ENCODE assay signal across 1 cellular context in the genomic region with DNA sequence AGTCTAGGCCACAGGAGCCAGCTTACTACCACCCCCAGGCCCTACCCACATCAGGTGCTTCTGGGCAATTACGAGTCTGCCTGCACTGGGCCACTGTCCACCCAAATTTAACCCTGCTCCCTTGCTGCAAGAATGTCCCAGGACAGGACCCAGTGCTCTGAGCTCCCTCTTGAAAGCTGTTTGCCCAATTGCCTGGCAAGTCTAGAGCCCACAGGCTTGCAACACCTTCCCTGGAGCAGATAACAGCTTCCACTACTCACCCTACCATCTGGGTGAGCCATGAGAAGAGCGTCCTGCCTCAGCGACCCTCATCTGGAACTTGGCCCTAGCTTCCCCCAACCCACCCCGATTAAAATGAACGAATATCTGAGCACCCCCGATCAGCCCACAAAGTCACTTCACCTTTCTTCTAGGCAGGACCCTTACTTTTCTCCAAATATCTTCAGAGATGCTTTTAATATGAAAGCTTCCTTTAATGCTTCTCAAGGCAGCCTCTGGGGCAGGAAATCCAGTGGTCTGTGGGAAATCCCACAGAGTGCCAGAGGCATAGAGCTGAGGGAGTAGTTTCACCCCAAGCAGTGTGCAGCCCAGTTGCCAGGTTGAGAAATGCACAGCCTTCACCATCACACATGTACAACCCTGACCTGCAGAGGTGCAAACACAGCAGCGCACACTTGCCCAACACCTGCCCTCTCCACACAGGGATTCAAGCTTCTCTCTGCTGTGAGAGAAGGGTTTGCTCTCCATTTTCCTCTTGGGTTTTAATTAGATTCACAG.
A peak's percentile ranks its signal among the peaks of the same experiment; 100 is the strongest.
TF ChIP-seq lines count a peak whose summit lies in the region.

No MANE protein-coding gene starts in this region.

TF ChIP-seq in GM12878, 131 proteins besides CTCF, POLR2A, EP300 and RAD21:
- TF ChIP-seq BRCA1 (IDR thresholded peaks at IDR 0.05; ENCODE audit: low read depth, low read length) (no peak), RUNX3 (IDR thresholded peaks at IDR 0.05; ENCODE audit: low read length) (peak; percentile 16; the same call in 1 of the 2 replicates), SMAD1 (IDR thresholded peaks at IDR 0.05; ENCODE audit: low read depth, partially characterized antibody) (no peak)
TF ChIP-seq in GM12878: peak in this region for 1.
